In genomic region chr19:18158471-18158870, GRCh38 we compare ENCODE assay signal across 1 cellular context.
TF ChIP-seq lines count a peak whose summit lies in the region.

No MANE protein-coding gene starts in this region.

TF ChIP-seq in HCT116, 20 proteins besides CTCF, POLR2A, EP300 and RAD21 (continued from another document):
- TF ChIP-seq JUND (IDR thresholded peaks at IDR 0.05) (no peak), EZH2phosphoT487 (IDR thresholded peaks at IDR 0.05; ENCODE audit: borderline replicate concordance) (no peak), CBX3 (IDR thresholded peaks at IDR 0.05; ENCODE audit: low read depth) (no peak)
TF ChIP-seq in HCT116: peak in this region for 0.
